1 cellular context compared by ENCODE assay signal in genomic region chr4:6183740-6184139, GRCh38.
TF ChIP-seq lines count a peak whose summit lies in the region.

No MANE protein-coding gene starts in this region.

TF ChIP-seq in GM12878, 131 proteins besides CTCF, POLR2A, EP300 and RAD21 (continued from another document):
- TF ChIP-seq, protein P1, sequence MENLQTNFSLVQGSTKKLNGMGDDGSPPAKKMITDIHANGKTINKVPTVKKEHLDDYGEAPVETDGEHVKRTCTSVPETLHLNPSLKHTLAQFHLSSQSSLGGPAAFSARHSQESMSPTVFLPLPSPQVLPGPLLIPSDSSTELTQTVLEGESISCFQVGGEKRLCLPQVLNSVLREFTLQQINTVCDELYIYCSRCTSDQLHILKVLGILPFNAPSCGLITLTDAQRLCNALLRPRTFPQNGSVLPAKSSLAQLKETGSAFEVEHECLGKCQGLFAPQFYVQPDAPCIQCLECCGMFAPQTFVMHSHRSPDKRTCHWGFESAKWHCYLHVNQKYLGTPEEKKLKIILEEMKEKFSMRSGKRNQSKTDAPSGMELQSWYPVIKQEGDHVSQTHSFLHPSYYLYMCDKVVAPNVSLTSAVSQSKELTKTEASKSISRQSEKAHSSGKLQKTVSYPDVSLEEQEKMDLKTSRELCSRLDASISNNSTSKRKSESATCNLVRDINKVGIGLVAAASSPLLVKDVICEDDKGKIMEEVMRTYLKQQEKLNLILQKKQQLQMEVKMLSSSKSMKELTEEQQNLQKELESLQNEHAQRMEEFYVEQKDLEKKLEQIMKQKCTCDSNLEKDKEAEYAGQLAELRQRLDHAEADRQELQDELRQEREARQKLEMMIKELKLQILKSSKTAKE (IDR thresholded peaks at IDR 0.05; ENCODE audit: low read depth, poor library complexity, severe bottlenecking): peak; percentile 90
- TF ChIP-seq MYC (IDR thresholded peaks at IDR 0.05; ENCODE audit: insufficient read depth, insufficient read length, insufficient replicate concordance, low read length, severe bottlenecking) (no peak), CBFB (IDR thresholded peaks at IDR 0.05; ENCODE audit: low read depth) (peak; percentile 92)
TF ChIP-seq in GM12878: peak in this region for 59.
